ENCODE assay signal across 9 cellular contexts in the genomic region with DNA sequence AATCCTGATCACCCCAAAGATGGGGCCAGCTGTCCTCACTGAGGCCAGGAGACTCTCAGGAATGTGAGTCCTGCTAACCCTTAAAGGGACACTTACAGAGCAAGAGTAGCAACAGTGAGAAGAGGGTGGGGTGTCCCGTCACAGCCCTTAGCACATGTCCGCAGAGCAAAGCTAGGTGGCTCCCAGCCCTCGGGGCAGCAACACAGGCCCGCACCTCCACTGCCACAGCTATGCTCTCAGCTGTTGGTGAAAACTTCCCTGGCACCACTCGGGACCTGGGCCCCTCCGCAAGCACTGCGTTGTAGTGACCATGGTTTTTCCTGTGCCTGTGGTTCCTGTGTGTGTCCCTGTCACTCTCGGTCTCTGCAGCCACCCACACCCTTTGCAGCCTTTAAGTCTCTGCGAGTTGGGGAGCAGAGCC.
A peak's percentile ranks its signal among the peaks of the same experiment; 100 is the strongest.
DNase-seq lines count a peak whose midpoint lies in the region; ATAC-seq and TF ChIP-seq lines count a peak whose summit lies in the region.
"Had no signal": no experiment of that assay in that cellular context is flagged by ENCODE, and none has a peak within 500 bp of the region (broad histone marks: within the 10 kb centered on the region; RNA-seq: fewer than 3 reads in every experiment).

No MANE protein-coding gene starts in this region.

- TF ChIP-seq CTCF in colonic mucosa (IDR thresholded peaks at IDR 0.05): no peak

- ATAC-seq in activated T-cell treated with anti-CD3 and anti-CD28 coated beads, Interleukin-2, amount 50 U/mL, for 4 hours: peak in 1 of 2 donors; percentile 9
- no peak for ATAC-seq in HG03521 (IDR thresholded peaks at IDR 0.05; ENCODE audit: unreplicated experiment)

- WGBS in urinary bladder: 89% methylated on average over 9 of the region's 9 CpGs

- peaks cover 30% of the 10 kb centered on the region for H3K27me3 Mint-ChIP-seq in activated T-cell treated with anti-CD3 and anti-CD28 coated beads, Interleukin-2, amount 50 U/mL, for 4 hours (ENCODE audit: low read depth)

- H3K4me1 ChIP-seq in colonic mucosa: no peaks in the 10 kb centered on the region
- H3K4me1 ChIP-seq in mucosa of stomach (ENCODE audit: control insufficient read depth, insufficient read depth, low read length): peaks cover 6% of the 10 kb centered on the region
- H3K4me1 ChIP-seq in urinary bladder (ENCODE audit: insufficient read depth): no peaks in the 10 kb centered on the region

- peak overlapping the region; percentile 31 for H3K4me3 ChIP-seq in colonic mucosa
- peak overlapping the region; percentile 67 for H3K4me3 ChIP-seq in mucosa of stomach (ENCODE audit: low read length)
- H3K4me3 ChIP-seq in urinary bladder (ENCODE audit: low read depth, low read length): peak overlapping the region; percentile 27

- H3K4me3 Mint-ChIP-seq in activated T-cell treated with anti-CD3 and anti-CD28 coated beads, Interleukin-2, amount 50 U/mL, for 4 hours: peak overlapping the region; percentile 80

- no peak for DNase-seq in activated T-cell treated with anti-CD3 and anti-CD28 coated beads, Interleukin-2, amount 50 U/mL, for 4 hours
- no peak for DNase-seq in activated T-cell treated with anti-CD3 and anti-CD28 coated beads, Interleukin-2, amount 50 U/mL, for 1 hour
- DNase-seq in colonic mucosa (peak; percentile 27), midbrain (lab: John Stamatoyannopoulos, UW) (no peak), kidney glomerular epithelial cell (lab: John Stamatoyannopoulos, UW) (no peak)
- DNase-seq: KBM-7 had no signal

- no peaks in the 10 kb centered on the region for H3K36me3 ChIP-seq in colonic mucosa
- H3K36me3 ChIP-seq in mucosa of stomach (ENCODE audit: control insufficient read depth, insufficient read depth, low read length): no peaks in the 10 kb centered on the region
- H3K36me3 ChIP-seq in urinary bladder (ENCODE audit: insufficient read depth): no peaks in the 10 kb centered on the region

- intact Hi-C loops in colonic mucosa (cut with DNase I): no loop called here

- H3K9ac ChIP-seq in colonic mucosa (ENCODE audit: low read depth in 2 of 2, low read length in 2 of 2): peak overlapping the region in 1 of 2 donors; percentile 12
- peak overlapping the region; percentile 39 for H3K9ac ChIP-seq in mucosa of stomach (ENCODE audit: low read length)

- H3K27me3 ChIP-seq in colonic mucosa: no peaks in the 10 kb centered on the region
- H3K27me3 ChIP-seq in mucosa of stomach (ENCODE audit: control insufficient read depth, insufficient read depth, low read length): no peaks in the 10 kb centered on the region

- no peaks in the 10 kb centered on the region for H3K9me3 Mint-ChIP-seq in activated T-cell treated with anti-CD3 and anti-CD28 coated beads, Interleukin-2, amount 50 U/mL, for 4 hours

- peaks cover 18% of the 10 kb centered on the region for H3K4me1 Mint-ChIP-seq in activated T-cell treated with anti-CD3 and anti-CD28 coated beads, Interleukin-2, amount 50 U/mL, for 4 hours (ENCODE audit: low read depth)

- no peaks in the 10 kb centered on the region for H3K9me3 ChIP-seq in colonic mucosa
- H3K9me3 ChIP-seq in mucosa of stomach (ENCODE audit: control insufficient read depth, low read length): no peaks in the 10 kb centered on the region

- no peak overlapping the region for H3K27ac ChIP-seq in colonic mucosa
- no peak overlapping the region for H3K27ac ChIP-seq in urinary bladder (ENCODE audit: low read depth)

- H3K36me3 Mint-ChIP-seq in activated T-cell treated with anti-CD3 and anti-CD28 coated beads, Interleukin-2, amount 50 U/mL, for 4 hours (ENCODE audit: insufficient read depth): no peaks in the 10 kb centered on the region
